Comparison of ENCODE assay signal across 14 cellular contexts in the genomic region with DNA sequence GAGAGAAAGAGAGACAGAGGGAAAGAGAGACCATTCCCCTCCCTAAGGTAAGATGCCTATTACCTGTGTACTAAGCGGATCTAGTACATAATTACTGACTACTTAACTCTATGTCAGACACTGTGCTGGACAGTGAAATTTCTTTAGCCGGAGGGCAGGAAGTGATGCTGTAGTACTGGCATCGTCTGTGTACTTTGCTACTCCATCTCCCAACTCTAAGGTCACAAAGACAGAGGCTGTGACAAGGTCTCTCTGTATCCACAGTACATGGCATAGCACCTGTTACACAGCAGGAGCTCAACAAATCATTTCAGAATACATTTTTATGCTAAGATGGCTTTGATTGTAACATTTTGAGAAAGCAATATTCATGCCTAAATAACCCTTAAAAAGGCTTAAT. TPM values are rescaled to one million over a fixed set of nuclear protein-coding genes. Genes with fewer than 3 reads are reported as not detected.
"Had no signal": no experiment of that assay in that cellular context is flagged by ENCODE, and none has a peak within 500 bp of the region (broad histone marks: within the 10 kb centered on the region; RNA-seq: fewer than 3 reads in every experiment).

No MANE protein-coding gene starts in this region.

- H3K9me3 ChIP-seq: lower lobe of right lung, tibial artery, vagina had no signal

- H3K36me3 ChIP-seq: lower lobe of right lung, tibial artery, vagina had no signal

- H3K27me3 ChIP-seq: tibial artery, vagina had no signal

- H3K4me3 ChIP-seq: lower lobe of right lung, tibial artery, vagina had no signal

- ATAC-seq: lower lobe of right lung; stimulated activated memory B cell treated with anti-CD40 and anti-IgM and Interleukin-4, amounts not matched to agents 10 μg/mL and 1 μg/mL and 100 μg/mL, for 72 hours had no signal

- H3K27ac ChIP-seq: epithelial cell of prostate, lower lobe of right lung, vagina had no signal

- DNase-seq: activated CD4-positive, alpha-beta T cell treated with anti-CD3 and anti-CD28 coated beads for 48 hours; activated naive CD8-positive, alpha-beta T cell treated with anti-CD3 and anti-CD28 coated beads for 36 hours; foreskin melanocyte; head of caudate nucleus; lower lobe of right lung; nephron progenitor cell; occipital lobe; stimulated activated CD4-positive, alpha-beta T cell treated with anti-CD3 and anti-CD28 coated beads, Interleukin-2, amount 100 ng/mL, for 48 hours; T-helper 2 cell; tibial artery had no signal

- H3K4me1 ChIP-seq: lower lobe of right lung had no signal

RNA-seq across cellular contexts. Expression of gene BLID, which starts 9.0 kb away (rescaled TPM):
- total RNA-seq: activated naive CD8-positive, alpha-beta T cell treated with anti-CD3 and anti-CD28 coated beads for 36 hours; bronchial epithelial cell had no signal
